ENCODE assay signal across 10 cellular contexts in genomic region chr14:68250950-68251765, GRCh38.
DNase-seq lines count a peak whose midpoint lies in the region; ATAC-seq and TF ChIP-seq lines count a peak whose summit lies in the region.
"Had no signal": no experiment of that assay in that cellular context is flagged by ENCODE, and none has a peak within 500 bp of the region (broad histone marks: within the 10 kb centered on the region; RNA-seq: fewer than 3 reads in every experiment).

No MANE protein-coding gene starts in this region.

- H3K79me2 ChIP-seq in OCI-LY7 (ENCODE audit: insufficient read depth, low read depth, low read length): no peaks in the 10 kb centered on the region

- DNase-seq in NCI-H1417 (lab: John Stamatoyannopoulos, UW): peak; percentile 21 to 60 (median 29)
- no peak for DNase-seq in NCI-H1417 treated with DMSO at 0.1 percent for 48 hours (lab: John Stamatoyannopoulos, UW)
- DNase-seq in OCI-LY7 (ENCODE audit: low spot score): peak; percentile 73
- DNase-seq in foreskin keratinocyte: peak in 1 of 2 donors; percentile 22
- DNase-seq in stimulated activated effector memory CD8-positive, alpha-beta T cell treated with anti-CD3 and anti-CD28 coated beads, Interleukin-12 subunit alpha, Interleukin-12 subunit beta, amount 100 ng/mL, for 72 hours (ENCODE audit: low spot score in 2 of 2): no peak
- DNase-seq in amniotic stem cell (lab: John Stamatoyannopoulos, UW): no peak
- no peak for DNase-seq in GF-D8 (lab: John Stamatoyannopoulos, UW)
- DNase-seq: NCI-H187 treated with DMSO at 0.1 percent for 48 hours had no signal

- H3K9me3 Mint-ChIP-seq in stimulated activated effector memory CD8-positive, alpha-beta T cell treated with anti-CD3 and anti-CD28 coated beads, Interleukin-12 subunit alpha, Interleukin-12 subunit beta, amount 100 ng/mL, for 72 hours: no peaks in the 10 kb centered on the region

- peaks cover 83% of the 10 kb centered on the region for H3K4me1 ChIP-seq in OCI-LY7 (ENCODE audit: insufficient read depth, low read length, poor library complexity, severe bottlenecking)
- peaks cover 55% of the 10 kb centered on the region for H3K4me1 ChIP-seq in foreskin keratinocyte

- no peaks in the 10 kb centered on the region for H3K9me2 ChIP-seq in OCI-LY7 (ENCODE audit: insufficient read depth, low read length)

- POLR2A ChIA-PET in OCI-LY7 (lab: Charles Lee): interaction anchor here (0.6 to 5.8 kb wide), 21 partner anchors 9 to 574 kb away, joined by 3 to 44 read pairs (median 4); partner anchors contain the start of gene ZFP36L1

- no peak overlapping the region for H3K4me3 Mint-ChIP-seq in stimulated activated effector memory CD8-positive, alpha-beta T cell treated with anti-CD3 and anti-CD28 coated beads, Interleukin-12 subunit alpha, Interleukin-12 subunit beta, amount 100 ng/mL, for 72 hours

- CTCF ChIA-PET in OCI-LY7 (lab: Charles Lee; ENCODE audit: unreplicated experiment): interaction anchor here (0.7 to 2.0 kb wide), 7 partner anchors 8 to 566 kb away, joined by 3 to 8 read pairs (median 3); no protein-coding TSS in a partner anchor

- no peaks in the 10 kb centered on the region for H3K36me3 Mint-ChIP-seq in stimulated activated effector memory CD8-positive, alpha-beta T cell treated with anti-CD3 and anti-CD28 coated beads, Interleukin-12 subunit alpha, Interleukin-12 subunit beta, amount 100 ng/mL, for 72 hours

- ATAC-seq in foreskin keratinocyte (no peak), GM19463 (IDR thresholded peaks at IDR 0.05; ENCODE audit: unreplicated experiment) (no peak)
- no peak for ATAC-seq in stimulated activated effector memory CD8-positive, alpha-beta T cell treated with anti-CD3 and anti-CD28 coated beads, Interleukin-12 subunit alpha, Interleukin-12 subunit beta, amount 100 ng/mL, for 72 hours

- peak overlapping the region; percentile 8 for H3K4me3 ChIP-seq in OCI-LY7 (ENCODE audit: low read depth, low read length, poor library complexity, severe bottlenecking)

- peak overlapping the region; percentile 60 for H3K4me2 ChIP-seq in OCI-LY7 (ENCODE audit: low read length)

- TF ChIP-seq CTCF in OCI-LY7 (conservative IDR thresholded peaks at IDR 0.05; ENCODE audit: low read length): peak; percentile 81
- peak; percentile 48 for TF ChIP-seq CTCF in foreskin keratinocyte (conservative IDR thresholded peaks at IDR 0.05)

- peak overlapping the region; percentile 75; the same call in 1 of the 2 replicates for H2AFZ ChIP-seq in OCI-LY7 (ENCODE audit: low read length)

- H3K36me3 ChIP-seq in OCI-LY7 (ENCODE audit: insufficient read depth, low read length): no peaks in the 10 kb centered on the region

- intact Hi-C loops in OCI-LY7 (cut with micrococcal nuclease; ENCODE audit: unreplicated experiment): loop anchor here (1.0 to 5.0 kb wide), 7 partner anchors 17 to 541 kb away; no protein-coding TSS in a partner anchor

- peaks cover 23% of the 10 kb centered on the region for H3K4me1 Mint-ChIP-seq in stimulated activated effector memory CD8-positive, alpha-beta T cell treated with anti-CD3 and anti-CD28 coated beads, Interleukin-12 subunit alpha, Interleukin-12 subunit beta, amount 100 ng/mL, for 72 hours

- BruUV-seq in OCI-LY7 (replicated peaks; lab: Mats Ljungman, UMichigan): no TSS peak

- H3K27ac ChIP-seq in OCI-LY7 (ENCODE audit: low read depth, low read length, poor library complexity, severe bottlenecking): peak overlapping the region; percentile 66
- H3K27ac ChIP-seq in foreskin keratinocyte: peak overlapping the region; percentile 78
- H3K27ac ChIP-seq: 22Rv1 had no signal

- H3K27me3 ChIP-seq in foreskin keratinocyte: no peaks in the 10 kb centered on the region

- peak overlapping the region; percentile 1 for H3K27ac Mint-ChIP-seq in stimulated activated effector memory CD8-positive, alpha-beta T cell treated with anti-CD3 and anti-CD28 coated beads, Interleukin-12 subunit alpha, Interleukin-12 subunit beta, amount 100 ng/mL, for 72 hours

- no peaks in the 10 kb centered on the region for H4K20me1 ChIP-seq in OCI-LY7 (ENCODE audit: insufficient read depth, low read length)

- no peaks in the 10 kb centered on the region; the same call in 1 of the 2 replicates for H3K9me3 ChIP-seq in OCI-LY7 (ENCODE audit: low read length)

Comparison
In these comparisons a context has a peak if more than half of its experiments do, and no peak if none do; other contexts are left out.
1. DNase-seq: peak in NCI-H1417 (3 of 3) and OCI-LY7 (single experiment); none in NCI-H1417 treated with DMSO at 0.1 percent for 48 hours (single experiment), stimulated activated effector memory CD8-positive, alpha-beta T cell treated with anti-CD3 and anti-CD28 coated beads, Interleukin-12 subunit alpha, Interleukin-12 subunit beta, amount 100 ng/mL, for 72 hours (0 of 2), amniotic stem cell (single experiment) and GF-D8 (single experiment).